9 cellular contexts compared by ENCODE assay signal in the genomic region with DNA sequence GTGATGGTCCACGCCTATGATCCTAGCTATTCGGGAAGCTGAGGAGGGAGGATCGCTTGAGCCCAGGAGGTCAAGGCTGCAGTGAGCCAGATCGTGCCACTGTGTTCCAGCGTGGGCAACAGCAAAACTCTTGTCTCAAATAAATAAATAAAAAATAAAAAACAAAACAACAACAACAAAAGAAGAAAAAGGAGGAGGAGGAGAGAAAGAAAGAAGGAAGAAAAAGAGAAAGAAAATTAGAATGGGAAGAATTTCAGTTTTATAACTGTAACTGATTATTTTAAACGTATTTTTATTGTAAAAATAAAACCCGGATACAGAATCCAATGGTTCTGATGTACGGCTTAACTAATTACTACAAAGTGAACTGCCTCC. TPM values are rescaled to one million over a fixed set of nuclear protein-coding genes. Genes with fewer than 3 reads are reported as not detected.
A peak's percentile ranks its signal among the peaks of the same experiment; 100 is the strongest.
DNase-seq lines count a peak whose midpoint lies in the region; ATAC-seq, FAIRE-seq and TF ChIP-seq lines count a peak whose summit lies in the region.
"Had no signal": no experiment of that assay in that cellular context is flagged by ENCODE, and none has a peak within 500 bp of the region (broad histone marks: within the 10 kb centered on the region; RNA-seq: fewer than 3 reads in every experiment).

No MANE protein-coding gene starts in this region.

- H4K91ac ChIP-seq in mesenchymal stem cell (ENCODE audit: low read length), result no peak overlapping the region

- BruUV-seq in GM12878 (replicated peaks; lab: Mats Ljungman, UMichigan), result TSS peak; percentile 64

- 0 out of 2 replicates have a peak overlapping the region, but pooled peaks have one; percentile 42 for H2AFZ ChIP-seq in GM12878 (ENCODE audit: control insufficient read depth, low read depth, low read length)
- no peak overlapping the region for H2AFZ ChIP-seq in mesenchymal stem cell (ENCODE audit: low read depth, low read length)

- H3K4me3 ChIP-seq in GM12878, result peak overlapping the region; percentile 64
- peak overlapping the region in 1 of 2 experiments; percentile 84 for H3K4me3 ChIP-seq in mesenchymal stem cell (ENCODE audit: insufficient read depth in 1 of 2, low read depth in 1 of 2, low read length in 2 of 2)
- peak overlapping the region in 3 of 4 donors; percentile 41 to 53 (median 52) for H3K4me3 ChIP-seq in upper lobe of left lung

- ATAC-seq in GM12878 (no peak), upper lobe of left lung (ENCODE audit: low FRiP score in 2 of 2) (no peak), HG03378 (IDR thresholded peaks at IDR 0.05; ENCODE audit: unreplicated experiment) (no peak), HG03342 (IDR thresholded peaks at IDR 0.05; ENCODE audit: unreplicated experiment) (no peak)

- H3K9ac ChIP-seq in GM12878 (ENCODE audit: control insufficient read depth, insufficient read depth, low read length) (peak overlapping the region; percentile 25), mesenchymal stem cell (ENCODE audit: low read length) (peak overlapping the region; percentile 96)

- DNase-seq in activated naive CD4-positive, alpha-beta T cell (lab: John Stamatoyannopoulos, UW), result no peak
- DNase-seq in GM12878 (ENCODE audit: low read depth, low spot score), result no peak
- DNase-seq in mesenchymal stem cell, result no peak
- DNase-seq in upper lobe of left lung, result no peak
- no peak for DNase-seq in A172 (ENCODE audit: low spot score)

- intact Hi-C loops in GM12878 (cut with micrococcal nuclease; ENCODE audit: unreplicated experiment), result loop anchor here (1.0 kb wide), 1 partner anchor 52 kb away; no protein-coding TSS in a partner anchor

- H3K4me1 ChIP-seq in GM12878 (ENCODE audit: control insufficient read depth, insufficient read depth, low read length), result peaks cover 30% of the 10 kb centered on the region
- peaks cover 14% of the 10 kb centered on the region for H3K4me1 ChIP-seq in mesenchymal stem cell (ENCODE audit: control insufficient read depth, insufficient read depth, low read depth, low read length)
- peaks cover 13 to 29% (median 21%) of the 10 kb centered on the region in 4 donors for H3K4me1 ChIP-seq in upper lobe of left lung

- in situ Hi-C loops in GM12878 (cut with MboI), result no loop called here

- POLR2A ChIA-PET in GM12878 (lab: Charles Lee), result no interaction called here

- no peak overlapping the region for H3K14ac ChIP-seq in mesenchymal stem cell (ENCODE audit: low read length in 2 of 2)

- FAIRE-seq in GM12878 (lab: Jason Lieb, UNC), result no peak
- FAIRE-seq: frontal cortex had no signal

- no peak for TF ChIP-seq RAD21 in GM12878 (IDR thresholded peaks at IDR 0.05; ENCODE audit: insufficient read depth, low read depth, low read length)

- TF ChIP-seq CTCF in GM12878 (IDR thresholded peaks at IDR 0.05 in 2 of 3, conservative IDR thresholded peaks at IDR 0.05 in 1 of 3; ENCODE audit: control insufficient read depth in 2 of 3, extremely low read depth in 1 of 3, insufficient read depth in 1 of 3, low read depth in 3 of 3, low read length in 3 of 3) (no peak), upper lobe of left lung (IDR thresholded peaks at IDR 0.05) (no peak)

- no peaks in the 10 kb centered on the region for H4K20me1 ChIP-seq in GM12878 (ENCODE audit: control insufficient read depth, insufficient read depth)

- no peak overlapping the region for H4K8ac ChIP-seq in mesenchymal stem cell (ENCODE audit: low read length)

- no peaks in the 10 kb centered on the region for H3K27me3 Mint-ChIP-seq in activated naive CD4-positive, alpha-beta T cell treated with anti-CD3 and anti-CD28 coated beads, Interleukin-2, amount 50 U/mL, for 24 hours

- peak overlapping the region in 1 of 2 experiments; percentile 73 for H3K18ac ChIP-seq in mesenchymal stem cell (ENCODE audit: low read depth in 1 of 2, low read length in 2 of 2)

- peak overlapping the region; percentile 85 for H3K27ac Mint-ChIP-seq in activated naive CD4-positive, alpha-beta T cell treated with anti-CD3 and anti-CD28 coated beads, Interleukin-2, amount 50 U/mL, for 24 hours

- peak overlapping the region; percentile 65; the same call in 1 of the 2 replicates for H3K4me2 ChIP-seq in GM12878 (ENCODE audit: control insufficient read depth, insufficient read depth)
- peak overlapping the region; percentile 99 for H3K4me2 ChIP-seq in mesenchymal stem cell (ENCODE audit: low read length, poor library complexity, severe bottlenecking)

- H3K23ac ChIP-seq in mesenchymal stem cell (ENCODE audit: low read length in 2 of 2), result no peak overlapping the region

- H3K36me3 ChIP-seq in GM12878 (ENCODE audit: control insufficient read depth in 2 of 2, insufficient read depth in 2 of 2, low read length in 1 of 2) (no peaks in the 10 kb centered on the region), mesenchymal stem cell (ENCODE audit: control insufficient read depth in 1 of 2, insufficient read depth in 2 of 2, low read depth in 1 of 2, low read length in 2 of 2) (no peaks in the 10 kb centered on the region), upper lobe of left lung (no peaks in the 10 kb centered on the region)

- no peak overlapping the region for H2BK5ac ChIP-seq in mesenchymal stem cell (ENCODE audit: low read depth, low read length, poor library complexity, severe bottlenecking)

- H3K4me1 Mint-ChIP-seq in activated naive CD4-positive, alpha-beta T cell treated with anti-CD3 and anti-CD28 coated beads, Interleukin-2, amount 50 U/mL, for 24 hours, result peaks cover 26% of the 10 kb centered on the region

- H2AK5ac ChIP-seq in mesenchymal stem cell (ENCODE audit: low read length, severe bottlenecking), result no peak overlapping the region

- no peak overlapping the region for H2BK12ac ChIP-seq in mesenchymal stem cell (ENCODE audit: low read length in 2 of 2)

- no peak overlapping the region for H3K4ac ChIP-seq in mesenchymal stem cell (ENCODE audit: low read depth in 1 of 2, low read length in 2 of 2)

- H3K4me3 Mint-ChIP-seq in activated naive CD4-positive, alpha-beta T cell treated with anti-CD3 and anti-CD28 coated beads, Interleukin-2, amount 50 U/mL, for 24 hours, result peak overlapping the region; percentile 92

- CTCF ChIA-PET in GM12878 (lab: Yijun Ruan, JAX), result interaction anchor here (0.8 to 1.0 kb wide), 2 partner anchors 8 to 51 kb away, joined by 3 read pairs; no protein-coding TSS in a partner anchor

- H3K36me3 Mint-ChIP-seq in activated naive CD4-positive, alpha-beta T cell treated with anti-CD3 and anti-CD28 coated beads, Interleukin-2, amount 50 U/mL, for 24 hours, result no peaks in the 10 kb centered on the region

- no peak for TF ChIP-seq EP300 in GM12878 (IDR thresholded peaks at IDR 0.05; ENCODE audit: borderline replicate concordance in 1 of 2, control insufficient read depth in 1 of 2, low read depth in 2 of 2, low read length in 2 of 2)
- no peak for TF ChIP-seq EP300 in upper lobe of left lung (IDR thresholded peaks at IDR 0.05)

- SMC1A ChIA-PET in GM12878 (lab: Charles Lee; ENCODE audit: uncharacterized antibody, unreplicated experiment), result no interaction called here

- 46% methylated on average over 8 of the region's 8 CpGs for WGBS in GM12878 (ENCODE audit: insufficient coverage, insufficient replicate concordance, low lambda C conversion rate, missing lambda C conversion rate)
- WGBS in mesenchymal stem cell, result 79% methylated on average over 6 of the region's 8 CpGs
- 64% methylated on average over 8 of the region's 8 CpGs for WGBS in upper lobe of left lung, 2 donors

- H2BK15ac ChIP-seq in mesenchymal stem cell (ENCODE audit: low read depth, poor library complexity, severe bottlenecking), result no peak overlapping the region

- no peak overlapping the region for H2BK120ac ChIP-seq in mesenchymal stem cell (ENCODE audit: low read depth, low read length)

- TF ChIP-seq POLR2A in GM12878 (IDR thresholded peaks at IDR 0.05; ENCODE audit: low read depth, low read length) (no peak), upper lobe of left lung (IDR thresholded peaks at IDR 0.05) (no peak)

- H3K9me3 Mint-ChIP-seq in activated naive CD4-positive, alpha-beta T cell treated with anti-CD3 and anti-CD28 coated beads, Interleukin-2, amount 50 U/mL, for 24 hours, result no peaks in the 10 kb centered on the region

- H3K27ac ChIP-seq in GM12878 (ENCODE audit: control insufficient read depth, insufficient read depth) (peak overlapping the region; percentile 62), mesenchymal stem cell (ENCODE audit: low read length, poor library complexity, severe bottlenecking) (no peak overlapping the region), upper lobe of left lung (peak overlapping the region; percentile 77 to 83 (median 80))

- H3K79me1 ChIP-seq in mesenchymal stem cell (replicated peaks; ENCODE audit: low read length, poor library complexity, severe bottlenecking), result no peaks in the 10 kb centered on the region

- no peaks in the 10 kb centered on the region for H3K79me2 ChIP-seq in GM12878 (ENCODE audit: control insufficient read depth, insufficient read depth, low read length)

- RAD21 ChIA-PET in GM12878 (lab: Charles Lee; ENCODE audit: unreplicated experiment), result no interaction called here

- H3K27me3 ChIP-seq in GM12878 (replicated peaks in 1 of 2; ENCODE audit: control insufficient read depth in 2 of 2, insufficient read depth in 2 of 2, low read length in 1 of 2) (no peaks in the 10 kb centered on the region), mesenchymal stem cell (ENCODE audit: control insufficient read depth in 1 of 2, insufficient read depth in 1 of 2, low read length in 2 of 2) (no peaks in the 10 kb centered on the region), upper lobe of left lung (no peaks in the 10 kb centered on the region)

- H3K9me3 ChIP-seq in GM12878 (replicated peaks; ENCODE audit: control insufficient read depth, insufficient read depth, low read length), result no peaks in the 10 kb centered on the region
- no peaks in the 10 kb centered on the region for H3K9me3 ChIP-seq in mesenchymal stem cell (ENCODE audit: control insufficient read depth, low read length)
- no peaks in the 10 kb centered on the region for H3K9me3 ChIP-seq in upper lobe of left lung

RNA-seq across cellular contexts. Expression of gene PSAP, which starts 37.2 kb away (rescaled TPM):
- 269 and 285 TPM in 2 replicates for total RNA-seq in GM12878 (2013; cell fraction: nucleolus; rRNA removed)
- 287 and 299 TPM in 2 replicates for total RNA-seq in GM12878 (2014; rRNA removed)
- total RNA-seq in GM12878 (2014; rRNA removed; fragmentation: Illumina TruSeq; extraction: Trizol), result 178 and 179 TPM in 2 replicates
- 336 and 346 TPM in 2 replicates for total RNA-seq in GM12878 (2021)
- 193 TPM for polyA plus RNA-seq in GM12878 (2011; ENCODE audit: low read depth)
- 190 and 232 TPM in 2 replicates for polyA plus RNA-seq in GM12878 (2011; rRNA removed)
- polyA plus RNA-seq in GM12878 (2011; cell fraction: cytosol; rRNA removed), result 284 and 288 TPM in 2 replicates
- polyA plus RNA-seq in GM12878 (2011; cell fraction: nucleus; rRNA removed), result 240 and 286 TPM in 2 replicates
- 258 and 314 TPM in 2 replicates for polyA plus RNA-seq in GM12878 (2012)
- polyA plus RNA-seq in GM12878 (2014; fragmentation: Illumina TruSeq; extraction: Trizol), result 251 and 258 TPM in 2 replicates
- polyA plus RNA-seq in GM12878 (2014; fragmentation: Nextera tagmentation; extraction: Ambion mirVana), result 100 to 1,000 TPM; 280 to 312 TPM
- polyA plus RNA-seq in GM12878 (2014; rRNA removed), result 309 and 310 TPM in 2 replicates
- polyA plus RNA-seq in GM12878 (2016; fragmentation: Nextera tagmentation; extraction: Ambion mirVana), result 100 to 1,000 TPM; 275 to 291 TPM
- 185 and 279 TPM in 2 replicates for polyA minus RNA-seq in GM12878 (2011; rRNA and poly(A)+ RNA removed)
- polyA minus RNA-seq in GM12878 (2011; cell fraction: cytosol; rRNA and poly(A)+ RNA removed), result 85.0 and 93.7 TPM in 2 replicates
- 43.9 and 51.0 TPM in 2 replicates for polyA minus RNA-seq in GM12878 (2011; cell fraction: nucleus; rRNA and poly(A)+ RNA removed)
- 688 TPM for polyA plus RNA-seq in mesenchymal stem cell (2013, experiment 1 of 2)
- 698 TPM for polyA plus RNA-seq in mesenchymal stem cell (2013, experiment 2 of 2)
- total RNA-seq in upper lobe of left lung, result 1,000 to 10,000 TPM in 3 of 6 donors, 100 to 1,000 TPM in 3; 776 to 2,056 (median 1,236) TPM
- total RNA-seq in A172 (2014; rRNA removed; shearing (Covaris generic)), result 495 and 497 TPM in 2 replicates
